Comparison of ENCODE assay signal across 11 cellular contexts in the genomic region with DNA sequence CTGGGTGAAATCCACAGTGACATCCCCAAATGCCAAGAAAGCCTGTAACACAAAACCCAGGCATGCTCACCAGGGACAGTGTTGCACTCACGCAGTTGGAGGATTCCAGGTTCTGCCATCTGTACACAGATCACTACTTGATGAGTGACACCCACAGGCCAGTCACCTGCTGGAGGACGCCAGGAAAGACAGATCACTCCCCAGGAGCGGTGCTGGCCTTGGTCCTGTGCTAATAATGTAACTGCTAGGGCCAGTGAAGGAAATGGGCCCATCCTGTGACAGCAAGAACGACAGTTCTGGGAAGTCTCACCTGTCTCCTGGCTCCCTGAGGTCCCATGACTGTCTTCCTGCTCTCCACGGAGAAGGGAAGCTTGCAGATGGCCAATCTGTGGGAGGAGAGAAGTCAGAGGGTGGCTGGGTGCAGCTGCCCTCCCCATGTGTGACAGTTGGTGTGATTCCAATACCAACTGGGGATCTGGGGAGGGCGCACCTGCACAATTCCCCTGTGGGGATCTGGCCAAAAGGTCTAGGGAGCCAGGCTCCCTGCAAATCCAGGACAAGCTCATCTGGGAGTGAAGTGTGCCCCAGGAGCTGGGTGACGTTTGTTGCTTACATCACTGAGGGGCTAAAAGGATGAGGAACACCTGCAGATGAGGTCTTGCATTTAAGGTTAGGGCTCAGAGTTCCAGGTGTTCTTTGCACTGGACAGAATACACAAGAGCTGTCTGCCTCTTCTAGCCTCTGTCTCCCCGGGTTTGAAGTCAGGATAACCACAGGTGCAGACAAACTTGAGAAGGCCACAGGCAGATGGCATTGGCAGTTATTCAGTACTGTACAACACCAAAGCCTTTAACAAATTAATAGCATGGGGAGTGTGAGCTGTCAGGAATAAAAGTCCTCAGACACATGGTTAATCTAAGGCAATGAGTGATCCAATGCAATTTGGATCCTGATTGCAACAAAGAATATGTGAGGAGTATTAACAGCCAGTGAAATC. TPM values are rescaled to one million over a fixed set of nuclear protein-coding genes. Genes with fewer than 3 reads are reported as not detected.
A peak's percentile ranks its signal among the peaks of the same experiment; 100 is the strongest.
DNase-seq lines count a peak whose midpoint lies in the region; ATAC-seq and TF ChIP-seq lines count a peak whose summit lies in the region.
"Had no signal": no experiment of that assay in that cellular context is flagged by ENCODE, and none has a peak within 500 bp of the region (broad histone marks: within the 10 kb centered on the region; RNA-seq: fewer than 3 reads in every experiment).

No MANE protein-coding gene starts in this region.

- H3K4me2 ChIP-seq in HCT116 (ENCODE audit: low read length) = no peak overlapping the region

- no peak overlapping the region for H3K9ac ChIP-seq in HCT116 (ENCODE audit: low read length)

- in situ Hi-C loops in transverse colon (cut with MboI; ENCODE audit: low pct_ligation_motif_present in 1 of 4, low pct_unique_long_range_greater_than_20kb in 1 of 4, low sequenced_read_pairs in 3 of 4) = loop anchor here in 1 of 4 donors (25.0 kb wide), 1 partner anchor 176 kb away; no protein-coding TSS in a partner anchor

- H3K27me3 Mint-ChIP-seq in effector memory CD8-positive, alpha-beta T cell = no peaks in the 10 kb centered on the region
- H3K27me3 Mint-ChIP-seq: stimulated activated naive CD8-positive, alpha-beta T cell treated with anti-CD3 and anti-CD28 coated beads, Interleukin-15, Interleukin-2, amounts not matched to agents 100 ng/mL and 50 ng/mL, for 24 hours had no signal

- H3K79me2 ChIP-seq in HCT116 (ENCODE audit: insufficient read depth, low read length) = 0 out of 2 replicates have a peak, but pooled peaks cover 5% of the 10 kb centered on the region

- no peak overlapping the region for H3K4me3 Mint-ChIP-seq in effector memory CD8-positive, alpha-beta T cell
- H3K4me3 Mint-ChIP-seq: stimulated activated naive CD8-positive, alpha-beta T cell treated with anti-CD3 and anti-CD28 coated beads, Interleukin-15, Interleukin-2, amounts not matched to agents 100 ng/mL and 50 ng/mL, for 24 hours had no signal

- H2AFZ ChIP-seq in HCT116 (ENCODE audit: low read depth, low read length, poor library complexity, severe bottlenecking) = no peak overlapping the region

- H4K20me1 ChIP-seq in HCT116 (ENCODE audit: insufficient read depth) = no peaks in the 10 kb centered on the region

- H3K27me3 ChIP-seq in HCT116 (ENCODE audit: insufficient read depth, low read length) = no peaks in the 10 kb centered on the region
- no peaks in the 10 kb centered on the region for H3K27me3 ChIP-seq in MG63
- H3K27me3 ChIP-seq in aorta (ENCODE audit: control insufficient read depth in 1 of 2, insufficient read depth in 2 of 2, low read length in 1 of 2) = no peaks in the 10 kb centered on the region
- no peaks in the 10 kb centered on the region for H3K27me3 ChIP-seq in transverse colon
- H3K27me3 ChIP-seq: SJCRH30 had no signal

- TF ChIP-seq EP300 in transverse colon (IDR thresholded peaks at IDR 0.05; ENCODE audit: low read depth) = no peak

- H3K4me1 ChIP-seq in HCT116 (ENCODE audit: control insufficient read depth in 1 of 2, insufficient read depth in 2 of 2, low read length in 2 of 2) (no peaks in the 10 kb centered on the region), aorta (ENCODE audit: control insufficient read depth in 1 of 2, insufficient read depth in 2 of 2, low read length in 2 of 2) (no peaks in the 10 kb centered on the region), transverse colon (no peaks in the 10 kb centered on the region)

- H3K36me3 ChIP-seq in HCT116 (ENCODE audit: control insufficient read depth in 1 of 2, insufficient read depth in 2 of 2, low read length in 2 of 2) (peaks cover 4 to 5% of the 10 kb centered on the region in 2 experiments; a peak in 3 of 4 replicates), MG63 (no peaks in the 10 kb centered on the region; the same call in 1 of the 2 replicates), aorta (ENCODE audit: control insufficient read depth in 1 of 2, insufficient read depth in 2 of 2, low read length in 1 of 2) (peaks cover 0 to 2% of the 10 kb centered on the region in 2 donors), transverse colon (peaks cover 0 to 12% (median 2%) of the 10 kb centered on the region in 4 donors)

- H3K36me3 Mint-ChIP-seq in effector memory CD8-positive, alpha-beta T cell (ENCODE audit: insufficient read depth) = peaks cover 8% of the 10 kb centered on the region

- POLR2A ChIA-PET in HCT116 (lab: Charles Lee) = no interaction called here

- peak; percentile 18 for ATAC-seq in GM18861 (IDR thresholded peaks at IDR 0.05; ENCODE audit: unreplicated experiment)
- peak; percentile 52 for ATAC-seq in HCT116
- no peak for ATAC-seq in effector memory CD8-positive, alpha-beta T cell (replicated peaks)
- ATAC-seq in aorta (ENCODE audit: low FRiP score) = no peak

- no peak for TF ChIP-seq RAD21 in HCT116 (IDR thresholded peaks at IDR 0.05; ENCODE audit: low read depth)

- H3K9me2 ChIP-seq in HCT116 (ENCODE audit: insufficient read depth) = no peaks in the 10 kb centered on the region

- DNase-seq in HCT116 (ENCODE audit: low read depth, low spot score) (no peak), MG63 (no peak), aorta (no peak), NCI-H1417 (lab: John Stamatoyannopoulos, UW) (no peak), transverse colon (no peak)
- DNase-seq in Jurkat, Clone E6-1 (ENCODE audit: low read depth, low spot score) = peak; percentile 82
- no peak for DNase-seq in effector memory CD8-positive, alpha-beta T cell
- DNase-seq: activated T-cell treated with anti-CD3 and anti-CD28 coated beads, Interleukin-2, amount 50 U/mL, for 1 hour; SJCRH30 had no signal

- H3K9me3 ChIP-seq in HCT116 (ENCODE audit: control insufficient read depth in 1 of 2, insufficient read depth in 1 of 2, low read depth in 1 of 2, low read length in 2 of 2) (no peaks in the 10 kb centered on the region), MG63 (no peaks in the 10 kb centered on the region), aorta (ENCODE audit: control insufficient read depth, low read length) (no peaks in the 10 kb centered on the region), transverse colon (no peaks in the 10 kb centered on the region)

- TF ChIP-seq POLR2A in HCT116 (IDR thresholded peaks at IDR 0.05; ENCODE audit: borderline replicate concordance, extremely low read depth, insufficient read depth, insufficient read length) (no peak), transverse colon (IDR thresholded peaks at IDR 0.05) (no peak)

- intact Hi-C loops in HCT116 (cut with micrococcal nuclease) (no loop called here), aorta (cut with DNase I) (no loop called here), transverse colon (cut with DNase I; ENCODE audit: low total_unique reads) (no loop called here)

- no peak overlapping the region for H3K4me3 ChIP-seq in HCT116 (replicated peaks in 1 of 2; ENCODE audit: low read depth in 1 of 2, low read length in 2 of 2)
- H3K4me3 ChIP-seq in Jurkat, Clone E6-1 (ENCODE audit: low read length) = no peak overlapping the region
- no peak overlapping the region for H3K4me3 ChIP-seq in MG63
- H3K4me3 ChIP-seq in aorta (ENCODE audit: low read length in 2 of 2) = no peak overlapping the region
- no peak overlapping the region for H3K4me3 ChIP-seq in transverse colon
- H3K4me3 ChIP-seq: SJCRH30 had no signal

- TF ChIP-seq CTCF in HCT116 (IDR thresholded peaks at IDR 0.05 in 2 of 3, conservative IDR thresholded peaks at IDR 0.05 in 1 of 3; ENCODE audit: borderline replicate concordance in 1 of 3, insufficient read depth in 1 of 3, low read depth in 2 of 3, low read length in 2 of 3) (no peak), transverse colon (IDR thresholded peaks at IDR 0.05) (no peak)

- no TSS peak for BruUV-seq in HCT116 (replicated peaks; lab: Mats Ljungman, UMichigan)

- CTCF ChIA-PET in HCT116 (lab: Charles Lee) = no interaction called here

- H3K9me3 Mint-ChIP-seq in effector memory CD8-positive, alpha-beta T cell = no peaks in the 10 kb centered on the region
- H3K9me3 Mint-ChIP-seq: stimulated activated naive CD8-positive, alpha-beta T cell treated with anti-CD3 and anti-CD28 coated beads, Interleukin-15, Interleukin-2, amounts not matched to agents 100 ng/mL and 50 ng/mL, for 24 hours had no signal

- H3K27ac Mint-ChIP-seq in effector memory CD8-positive, alpha-beta T cell = peak overlapping the region; percentile 71 to 72
- H3K27ac Mint-ChIP-seq: stimulated activated naive CD8-positive, alpha-beta T cell treated with anti-CD3 and anti-CD28 coated beads, Interleukin-15, Interleukin-2, amounts not matched to agents 100 ng/mL and 50 ng/mL, for 24 hours had no signal

- RAD21 ChIA-PET in HCT116 (lab: Charles Lee; ENCODE audit: low non-redundant PET in 1 of 2, low total read pairs in 2 of 2, uncharacterized antibody in 2 of 2, unreplicated experiment in 2 of 2) = no interaction called here

- H3K27ac ChIP-seq in HCT116 (ENCODE audit: low read depth, low read length) (no peak overlapping the region), aorta (ENCODE audit: low read depth in 1 of 2, low read length in 2 of 2) (no peak overlapping the region), transverse colon (no peak overlapping the region)
- H3K27ac ChIP-seq: SJCRH30 had no signal

- peaks cover 17 to 19% of the 10 kb centered on the region in 2 donors for H3K4me1 Mint-ChIP-seq in effector memory CD8-positive, alpha-beta T cell (ENCODE audit: low read depth in 2 of 2)

- 62 to 79% methylated on average over 8 of the region's 8 CpGs for WGBS in aorta, 2 donors
- WGBS in transverse colon (ENCODE audit: low coverage in 1 of 2), 2 donors = 73 to 80% methylated on average over 1 to 8 of the region's 8 CpGs

TF ChIP-seq in HCT116, 20 proteins besides CTCF, POLR2A, EP300 and RAD21:
- TF ChIP-seq SP1 (IDR thresholded peaks at IDR 0.05; ENCODE audit: low read depth) = no peak
- no peak for TF ChIP-seq CEBPB (IDR thresholded peaks at IDR 0.05; ENCODE audit: low read depth)
- no peak for TF ChIP-seq YY1 (IDR thresholded peaks at IDR 0.05; ENCODE audit: extremely low read depth, insufficient replicate concordance, low read depth, low read length)
- TF ChIP-seq EGR1 (IDR thresholded peaks at IDR 0.05; ENCODE audit: low read depth) = no peak
- TF ChIP-seq ZNF274 (IDR thresholded peaks at IDR 0.05; ENCODE audit: low read depth, low read length) = no peak
- no peak for TF ChIP-seq POLR2AphosphoS5 (IDR thresholded peaks at IDR 0.05; ENCODE audit: low read depth, low read length)
- no peak for TF ChIP-seq SIN3A (IDR thresholded peaks at IDR 0.05; ENCODE audit: low read depth)
- TF ChIP-seq TCF7L2 (IDR thresholded peaks at IDR 0.05; ENCODE audit: borderline replicate concordance, extremely low read depth, insufficient read depth, insufficient read length) = no peak
- TF ChIP-seq SRF (IDR thresholded peaks at IDR 0.05; ENCODE audit: low read depth) = no peak

RNA-seq across cellular contexts. Expression of a gene that starts 10.3 kb away (rescaled TPM):
- total RNA-seq in HCT116 (2021; ENCODE audit: unreplicated experiment) = 11.4 TPM
- 8.4 and 8.9 TPM in 2 replicates for polyA plus RNA-seq in HCT116 (2012)
- 11.2 TPM for polyA plus RNA-seq in Jurkat, Clone E6-1 (2012; ENCODE audit: insufficient read depth, insufficient read length)
- total RNA-seq in MG63 (2014; rRNA removed; shearing (Covaris generic); ENCODE audit: low replicate concordance) = 3.7 and 7.8 TPM in 2 replicates
- total RNA-seq in aorta = 10 to 100 TPM; 15.0 to 22.8 TPM
- polyA plus RNA-seq in aorta = 10 to 100 TPM in 1 of 2 donors, 1 to 10 TPM in 1; 2.4 to 20.4 TPM
- total RNA-seq in transverse colon = 10 to 100 TPM in 2 of 4 donors, 1 to 10 TPM in 2; 5.2 to 17.1 (median 11.0) TPM

Comparison
In these comparisons a context has a peak if more than half of its experiments do, and no peak if none do; other contexts are left out.
1. ATAC-seq: peak in GM18861 (single experiment) and HCT116 (single experiment); none in effector memory CD8-positive, alpha-beta T cell (single experiment) and aorta (single experiment).